20 cellular contexts compared by ENCODE assay signal in genomic region chr1:176996455-176997090, GRCh38.
A peak's percentile ranks its signal among the peaks of the same experiment; 100 is the strongest.
DNase-seq lines count a peak whose midpoint lies in the region; ATAC-seq, FAIRE-seq and TF ChIP-seq lines count a peak whose summit lies in the region.
"Had no signal": no experiment of that assay in that cellular context is flagged by ENCODE, and none has a peak within 500 bp of the region (broad histone marks: within the 10 kb centered on the region; RNA-seq: fewer than 3 reads in every experiment).

No MANE protein-coding gene starts in this region.

- no peak for TF ChIP-seq CTCF in cardiac muscle cell (IDR thresholded peaks at IDR 0.05; ENCODE audit: low read depth, low read length)
- TF ChIP-seq CTCF in astrocyte (IDR thresholded peaks at IDR 0.05; ENCODE audit: insufficient read depth, low read depth, low read length) = no peak
- no peak for TF ChIP-seq CTCF in type B pancreatic cell (conservative IDR thresholded peaks at IDR 0.05)

- intact Hi-C loops in cardiac septum (cut with DNase I) (no loop called here), posterior cingulate gyrus (cut with DNase I) (no loop called here)

- H3K4me1 ChIP-seq in cardiac muscle cell (ENCODE audit: low read depth) = no peaks in the 10 kb centered on the region
- no peaks in the 10 kb centered on the region for H3K4me1 ChIP-seq in astrocyte (ENCODE audit: insufficient read depth, low read length)
- H3K4me1 ChIP-seq: right atrium auricular region, SJCRH30 had no signal

- no peaks in the 10 kb centered on the region for H3K36me3 Mint-ChIP-seq in astrocyte (ENCODE audit: low read depth, unreplicated experiment)
- peaks cover 3% of the 10 kb centered on the region for H3K36me3 Mint-ChIP-seq in type B pancreatic cell
- H3K36me3 Mint-ChIP-seq: CD8-positive, alpha-beta memory T cell had no signal

- ATAC-seq in HG03571 (IDR thresholded peaks at IDR 0.05; ENCODE audit: unreplicated experiment) = no peak
- ATAC-seq: activated naive CD4-positive, alpha-beta T cell treated with anti-CD3 and anti-CD28 coated beads, Interleukin-2, amount 50 U/mL, for 72 hours had no signal

- H3K27me3 Mint-ChIP-seq in astrocyte (ENCODE audit: low read depth, unreplicated experiment) = peaks cover 5% of the 10 kb centered on the region
- H3K27me3 Mint-ChIP-seq in type B pancreatic cell = peaks cover 13% of the 10 kb centered on the region

- DNase-seq in cardiac muscle cell (ENCODE audit: low read depth in 1 of 2, low spot score in 1 of 2) (peak; percentile 9 to 52), cardiac septum (ENCODE audit: low spot score) (no peak), astrocyte (ENCODE audit: low read depth) (peak; percentile 40), iPS-NIHi7 (ENCODE audit: extremely low spot score) (peak; percentile 69), type B pancreatic cell (ENCODE audit: extremely low spot score, unreplicated experiment) (no peak), posterior cingulate gyrus (no peak), SIG-M5 (lab: John Stamatoyannopoulos, UW) (no peak)
- DNase-seq: activated CD4-positive, alpha-beta T cell treated with anti-CD3 and anti-CD28 coated beads, Interleukin-2, amount 50 U/mL, for 1 hour; caudate nucleus; CD8-positive, alpha-beta memory T cell; GDM1; MM.1S; SJCRH30 had no signal

- no peak overlapping the region for H3K27ac Mint-ChIP-seq in astrocyte (ENCODE audit: unreplicated experiment)
- peak overlapping the region; percentile 70 for H3K27ac Mint-ChIP-seq in type B pancreatic cell
- H3K27ac Mint-ChIP-seq: activated naive CD4-positive, alpha-beta T cell treated with anti-CD3 and anti-CD28 coated beads, Interleukin-2, amount 50 U/mL, for 72 hours; CD8-positive, alpha-beta memory T cell had no signal

- H3K27ac ChIP-seq in cardiac muscle cell (no peak overlapping the region), astrocyte (ENCODE audit: low read depth, low read length) (no peak overlapping the region)
- H3K27ac ChIP-seq: right atrium auricular region, SJCRH30, thoracic aorta had no signal

- H3K4me1 Mint-ChIP-seq in astrocyte (ENCODE audit: low read depth, unreplicated experiment) (peaks cover 4% of the 10 kb centered on the region), type B pancreatic cell (ENCODE audit: unreplicated experiment) (peaks cover 23% of the 10 kb centered on the region)
- H3K4me1 Mint-ChIP-seq: CD8-positive, alpha-beta memory T cell had no signal

- H3K4me3 Mint-ChIP-seq in astrocyte (ENCODE audit: unreplicated experiment) (no peak overlapping the region), type B pancreatic cell (peak overlapping the region; percentile 58)
- H3K4me3 Mint-ChIP-seq: CD8-positive, alpha-beta memory T cell had no signal

- no peak overlapping the region for H3K9ac ChIP-seq in astrocyte (ENCODE audit: low read length)

- no peak overlapping the region for H2AFZ ChIP-seq in astrocyte (ENCODE audit: low read depth, low read length)

- no peaks in the 10 kb centered on the region for H3K79me2 ChIP-seq in astrocyte (ENCODE audit: insufficient read depth, low read length)

- H3K4me3 ChIP-seq in cardiac muscle cell = no peak overlapping the region
- H3K4me3 ChIP-seq in astrocyte (ENCODE audit: insufficient read depth, low read depth, low read length) = no peak overlapping the region
- H3K4me3 ChIP-seq: right atrium auricular region, SJCRH30, thoracic aorta had no signal

- H3K9me3 ChIP-seq in cardiac muscle cell (ENCODE audit: low read depth) = no peaks in the 10 kb centered on the region
- H3K9me3 ChIP-seq in astrocyte (ENCODE audit: insufficient read depth, low read depth, low read length) = no peaks in the 10 kb centered on the region
- H3K9me3 ChIP-seq: right atrium auricular region, SJCRH30, thoracic aorta had no signal

- H3K36me3 ChIP-seq in cardiac muscle cell (no peaks in the 10 kb centered on the region), astrocyte (ENCODE audit: insufficient read depth, low read length) (no peaks in the 10 kb centered on the region)
- H3K36me3 ChIP-seq: right atrium auricular region, SJCRH30, thoracic aorta had no signal

- no peak overlapping the region for H3K4me2 ChIP-seq in astrocyte (ENCODE audit: low read length)

- H3K9me3 Mint-ChIP-seq in astrocyte (ENCODE audit: unreplicated experiment) (peaks cover 2% of the 10 kb centered on the region), type B pancreatic cell (no peaks in the 10 kb centered on the region)

- no peak for FAIRE-seq in astrocyte (lab: Jason Lieb, UNC)
- FAIRE-seq: A204.1, HTR-8/SVneo, TTC549 had no signal

- H4K20me1 ChIP-seq in astrocyte (ENCODE audit: insufficient read depth, low read length) = no peaks in the 10 kb centered on the region

- no peaks in the 10 kb centered on the region for H3K27me3 ChIP-seq in cardiac muscle cell
- H3K27me3 ChIP-seq in astrocyte (ENCODE audit: insufficient read depth, low read length) = no peaks in the 10 kb centered on the region
- H3K27me3 ChIP-seq: right atrium auricular region, SJCRH30 had no signal

Comparison
In these comparisons a context has a peak if more than half of its experiments do, and no peak if none do; other contexts are left out.
1. DNase-seq: peak in cardiac muscle cell (2 of 2), astrocyte (single experiment) and iPS-NIHi7 (single experiment); none in cardiac septum (single experiment), type B pancreatic cell (single experiment), posterior cingulate gyrus (0 of 10) and SIG-M5 (single experiment).